Comparison of ENCODE assay signal across 22 cellular contexts in genomic region chr6:46989384-46989783, GRCh38. TPM values are rescaled to one million over a fixed set of nuclear protein-coding genes. Genes with fewer than 3 reads are reported as not detected.
DNase-seq lines count a peak whose midpoint lies in the region; ATAC-seq, FAIRE-seq and TF ChIP-seq lines count a peak whose summit lies in the region.
"Had no signal": no experiment of that assay in that cellular context is flagged by ENCODE, and none has a peak within 500 bp of the region (broad histone marks: within the 10 kb centered on the region; RNA-seq: fewer than 3 reads in every experiment).

No MANE protein-coding gene starts in this region.

- intact Hi-C loops in PC-3 (cut with micrococcal nuclease) (no loop called here), kidney (cut with DNase I) (no loop called here), spleen (cut with DNase I; ENCODE audit: low total_unique reads) (no loop called here)

- H3K4me2 ChIP-seq in PC-3 (ENCODE audit: low read length): no peak overlapping the region
- H3K4me2 ChIP-seq: PC-9, SK-N-SH had no signal

- H3K79me2 ChIP-seq in PC-3 (ENCODE audit: low read length): no peaks in the 10 kb centered on the region

- no peak for TF ChIP-seq CTCF in PC-3 (conservative IDR thresholded peaks at IDR 0.05; ENCODE audit: low read depth, low read length)
- TF ChIP-seq CTCF in kidney (IDR thresholded peaks at IDR 0.05; ENCODE audit: borderline replicate concordance, extremely low read depth, insufficient read depth): no peak
- no peak for TF ChIP-seq CTCF in spleen (IDR thresholded peaks at IDR 0.05 in 8 of 11, conservative IDR thresholded peaks at IDR 0.05 in 3 of 11)

- H3K27me3 ChIP-seq in PC-3 (ENCODE audit: low read length): no peaks in the 10 kb centered on the region
- H3K27me3 ChIP-seq in spleen (replicated peaks in 1 of 7): no peaks in the 10 kb centered on the region

- FAIRE-seq in kidney (lab: Jason Lieb, UNC): no peak
- FAIRE-seq: TTC549 had no signal

- in situ Hi-C loops in G401 (cut with HindIII; ENCODE audit: low sequenced_read_pairs): no loop called here

- H3K9me3 ChIP-seq in PC-3 (ENCODE audit: low read length) (no peaks in the 10 kb centered on the region), kidney (ENCODE audit: control insufficient read depth in 1 of 2, low read length in 2 of 2) (no peaks in the 10 kb centered on the region), spleen (peaks cover 0 to 3% (median 0%) of the 10 kb centered on the region in 8 donors)
- H3K9me3 ChIP-seq: SK-N-SH had no signal

- H3F3A ChIP-seq in PC-3 (ENCODE audit: low read length, unreplicated experiment): no peaks in the 10 kb centered on the region

- no peaks in the 10 kb centered on the region for H4K20me1 ChIP-seq in PC-3 (ENCODE audit: low read length)

- no peaks in the 10 kb centered on the region for H3K9me2 ChIP-seq in PC-3 (replicated peaks; ENCODE audit: low read length)
- H3K9me2 ChIP-seq: SK-N-SH had no signal

- H3K4me1 ChIP-seq in PC-3 (ENCODE audit: insufficient read depth, low read length) (peaks cover 66% of the 10 kb centered on the region), kidney (ENCODE audit: control insufficient read depth in 1 of 2, insufficient read depth in 1 of 2, low read depth in 1 of 2, low read length in 2 of 2) (peaks cover 0 to 12% of the 10 kb centered on the region in 2 donors), spleen (peaks cover 0 to 14% (median 1%) of the 10 kb centered on the region in 6 donors)

- no peak overlapping the region for H2AFZ ChIP-seq in PC-3 (ENCODE audit: low read length)
- H2AFZ ChIP-seq: PC-9 had no signal

- no peak overlapping the region for H3K4me3 ChIP-seq in PC-3 (ENCODE audit: low read length)
- H3K4me3 ChIP-seq in kidney (ENCODE audit: low read length in 2 of 2): no peak overlapping the region
- H3K4me3 ChIP-seq in spleen: no peak overlapping the region
- H3K4me3 ChIP-seq: PC-9 had no signal

- H3K36me3 ChIP-seq in PC-3 (ENCODE audit: low read depth, low read length) (no peaks in the 10 kb centered on the region), kidney (ENCODE audit: control insufficient read depth in 1 of 2, insufficient read depth in 2 of 2, low read length in 2 of 2) (no peaks in the 10 kb centered on the region), spleen (no peaks in the 10 kb centered on the region)

- no peak for ATAC-seq in PC-3
- no peak for ATAC-seq in GM18858 (IDR thresholded peaks at IDR 0.05; ENCODE audit: unreplicated experiment)

- DNase-seq in G401 (ENCODE audit: low spot score): peak; percentile 86
- no peak for DNase-seq in PC-3
- DNase-seq in kidney: no peak
- DNase-seq in spleen: no peak
- no peak for DNase-seq in NCI-H446 treated with DMSO at 0.1 percent for 48 hours (lab: John Stamatoyannopoulos, UW)
- no peak for DNase-seq in putamen (ENCODE audit: low spot score)
- DNase-seq in HUDEP-2 (lab: John Stamatoyannopoulos, UW; ENCODE audit: unreplicated experiment in 76 of 76): no peak
- DNase-seq: activated CD4-positive, alpha-beta T cell treated with anti-CD3 and anti-CD28 coated beads, Interleukin-2, amount 50 U/mL, for 1 hour; activated naive CD4-positive, alpha-beta T cell treated with anti-CD3 and anti-CD28 coated beads, Interleukin-2, amount 50 U/mL, for 16 hours; activated T-cell treated with anti-CD3 and anti-CD28 coated beads for 4 hours; effector memory CD4-positive, alpha-beta T cell; H7; NCI-H1930; NCI-H526 treated with DMSO at 0.1 percent for 48 hours; PC-9; retina; SK-N-SH; stimulated activated CD4-positive, alpha-beta T cell treated with anti-CD3 and anti-CD28 coated beads, Interleukin-1b, Interleukin-23, amount 100 ng/mL, for 48 hours had no signal

- TF ChIP-seq POLR2A in spleen (IDR thresholded peaks at IDR 0.05): no peak

- CTCF ChIA-PET in PC-3 (lab: Charles Lee): interaction anchor here (2.2 kb wide), 1 partner anchor 141 kb away, joined by 16 read pairs; no protein-coding TSS in a partner anchor

- no TSS peak for BruUV-seq in PC-3 (replicated peaks; lab: Mats Ljungman, UMichigan)

- WGBS in spleen, 5 donors: 50 to 90% (median 63%) methylated on average over 3 of the region's 3 CpGs

- H3K9ac ChIP-seq in PC-3 (ENCODE audit: low read length): no peak overlapping the region
- H3K9ac ChIP-seq in kidney (ENCODE audit: low read length in 2 of 2): no peak overlapping the region
- H3K9ac ChIP-seq: SK-N-SH had no signal

- H3K27ac ChIP-seq in PC-3 (ENCODE audit: low read length): 0 out of 2 replicates have a peak overlapping the region, but pooled peaks have one; percentile 67
- peak overlapping the region; percentile 25 to 44 for H3K27ac ChIP-seq in kidney (ENCODE audit: low read depth in 2 of 2, low read length in 2 of 2)
- peak overlapping the region in 6 of 8 donors; percentile 11 to 68 (median 52) for H3K27ac ChIP-seq in spleen
- H3K27ac ChIP-seq: PC-9 had no signal

- POLR2A ChIA-PET in PC-3 (lab: Charles Lee; ENCODE audit: unreplicated experiment): no interaction called here

RNA-seq across cellular contexts. Expression of gene ADGRF1, which starts 52.7 kb away (rescaled TPM):
- not detected in 2 replicates for total RNA-seq in G401 (2014; rRNA removed; shearing (Covaris generic))
- 82.6 and 104 TPM in 2 replicates for total RNA-seq in PC-3 (2014; rRNA removed)
- 58.8 TPM for total RNA-seq in kidney
- polyA plus RNA-seq in kidney (ENCODE audit: insufficient read depth, low read depth, low replicate concordance): 28.6 TPM
- 1 to 10 TPM in 1 of 7 donors, under 1 TPM in 2, not detected in 4; 0.14 to 1.6 (median 0.51) TPM for total RNA-seq in spleen
- polyA plus RNA-seq in spleen: under 1 TPM in 2 of 3 donors, not detected in 1; 0.13 to 0.32 TPM
- total RNA-seq: H7, LHCN-M2, lung microvascular endothelial cell had no signal
- polyA plus RNA-seq: SK-N-SH had no signal

Comparison
In these comparisons a context has a peak if more than half of its experiments do, and no peak if none do; other contexts are left out.
1. RNA of gene ADGRF1, which starts 52.7 kb away (total RNA-seq): 82.6 to 104 TPM in PC-3 and 58.8 TPM in kidney (single experiment); 0.14 to 1.6 TPM in spleen and not detected in G401; every median in the first group is over 10 times any median in the second.
2. Peak in every context shown above with its lines, with median percentiles within 50 percentile points of each other: H3K27ac ChIP-seq.